Comparison of ENCODE assay signal across 1 cellular context in the genomic region with DNA sequence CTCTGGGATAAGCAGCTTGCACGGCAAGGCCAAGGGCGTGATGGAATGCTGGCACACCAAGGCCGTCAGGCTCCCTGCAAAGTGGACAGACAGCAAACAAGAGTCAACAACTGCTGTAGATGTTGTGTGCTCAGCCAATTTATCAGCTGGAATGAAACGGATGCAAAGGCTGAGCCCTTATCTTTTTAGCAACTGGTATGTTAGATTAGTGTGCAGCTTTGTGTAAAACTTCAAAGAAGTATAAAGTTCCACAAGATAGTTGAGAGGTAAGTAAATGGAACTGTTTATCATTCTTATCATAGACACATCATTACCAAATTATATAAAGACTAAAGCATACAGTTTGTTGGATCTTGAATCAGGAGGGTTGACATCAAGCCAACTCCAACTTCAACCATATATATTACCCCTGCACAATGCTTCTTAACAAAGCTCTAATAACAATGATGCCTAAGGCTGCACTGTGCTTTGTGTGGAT.
A peak's percentile ranks its signal among the peaks of the same experiment; 100 is the strongest.
TF ChIP-seq lines count a peak whose summit lies in the region.

No MANE protein-coding gene starts in this region.

TF ChIP-seq in HepG2, 621 proteins besides CTCF, POLR2A, EP300 and RAD21 (continued from another document and continues in another):
- no peak for TF ChIP-seq CC2D1A (CRISPR knock-in tag; IDR thresholded peaks at IDR 0.05)
- no peak for TF ChIP-seq GLI4 (CRISPR knock-in tag; IDR thresholded peaks at IDR 0.05; ENCODE audit: borderline replicate concordance)
- TF ChIP-seq ZNF432 (CRISPR knock-in tag; IDR thresholded peaks at IDR 0.05; ENCODE audit: borderline replicate concordance) = no peak
- peak; percentile 87 for TF ChIP-seq SIX1 (CRISPR knock-in tag; IDR thresholded peaks at IDR 0.05; ENCODE audit: borderline replicate concordance)
- TF ChIP-seq ZNF530 (CRISPR knock-in tag; IDR thresholded peaks at IDR 0.05; ENCODE audit: low read depth) = no peak
- no peak for TF ChIP-seq ZNF737 (CRISPR knock-in tag; IDR thresholded peaks at IDR 0.05; ENCODE audit: borderline replicate concordance)
- peak; percentile 97 for TF ChIP-seq HMG20B (CRISPR knock-in tag; conservative IDR thresholded peaks at IDR 0.05)
- TF ChIP-seq SOX6 (IDR thresholded peaks at IDR 0.05) = no peak
- TF ChIP-seq SOX6 (CRISPR knock-in tag; IDR thresholded peaks at IDR 0.05) = peak; percentile 95
- no peak for TF ChIP-seq CSRNP2 (CRISPR knock-in tag; conservative IDR thresholded peaks at IDR 0.05; ENCODE audit: low read depth)
- TF ChIP-seq CENPT (CRISPR knock-in tag; IDR thresholded peaks at IDR 0.05; ENCODE audit: low read depth) = no peak
- TF ChIP-seq BHLHE40 (IDR thresholded peaks at IDR 0.05; ENCODE audit: low read length) = no peak
- TF ChIP-seq IRF9 (CRISPR knock-in tag; IDR thresholded peaks at IDR 0.05; ENCODE audit: borderline replicate concordance) = no peak
- TF ChIP-seq PHB2 (IDR thresholded peaks at IDR 0.05; ENCODE audit: partially characterized antibody) = no peak
- no peak for TF ChIP-seq REXO4 (CRISPR knock-in tag; IDR thresholded peaks at IDR 0.05; ENCODE audit: borderline replicate concordance)
- no peak for TF ChIP-seq TP53 (CRISPR knock-in tag; conservative IDR thresholded peaks at IDR 0.05)
- TF ChIP-seq KLF15 (CRISPR knock-in tag; IDR thresholded peaks at IDR 0.05; ENCODE audit: borderline replicate concordance) = peak; percentile 49; the same call in 1 of the 2 replicates
- TF ChIP-seq, protein P1, sequence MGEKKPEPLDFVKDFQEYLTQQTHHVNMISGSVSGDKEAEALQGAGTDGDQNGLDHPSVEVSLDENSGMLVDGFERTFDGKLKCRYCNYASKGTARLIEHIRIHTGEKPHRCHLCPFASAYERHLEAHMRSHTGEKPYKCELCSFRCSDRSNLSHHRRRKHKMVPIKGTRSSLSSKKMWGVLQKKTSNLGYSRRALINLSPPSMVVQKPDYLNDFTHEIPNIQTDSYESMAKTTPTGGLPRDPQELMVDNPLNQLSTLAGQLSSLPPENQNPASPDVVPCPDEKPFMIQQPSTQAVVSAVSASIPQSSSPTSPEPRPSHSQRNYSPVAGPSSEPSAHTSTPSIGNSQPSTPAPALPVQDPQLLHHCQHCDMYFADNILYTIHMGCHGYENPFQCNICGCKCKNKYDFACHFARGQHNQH (CRISPR knock-in tag; IDR thresholded peaks at IDR 0.05) = 0 out of 2 replicates have a peak, but pooled peaks have one; percentile 55
- TF ChIP-seq ZNF652 (CRISPR knock-in tag; IDR thresholded peaks at IDR 0.05; ENCODE audit: borderline replicate concordance, low read depth) = 0 out of 2 replicates have a peak, but pooled peaks have one; percentile 4
- no peak for TF ChIP-seq ZNF660 (CRISPR knock-in tag; IDR thresholded peaks at IDR 0.05; ENCODE audit: borderline replicate concordance, low read depth)
- peak; percentile 80 for TF ChIP-seq RXRA (CRISPR knock-in tag; IDR thresholded peaks at IDR 0.05)
- no peak for TF ChIP-seq ADNP (CRISPR knock-in tag; IDR thresholded peaks at IDR 0.05)
- TF ChIP-seq HOXA3 (CRISPR knock-in tag; IDR thresholded peaks at IDR 0.05) = peak; percentile 68
- peak; percentile 93 for TF ChIP-seq BCL6 (CRISPR knock-in tag; IDR thresholded peaks at IDR 0.05)
- TF ChIP-seq SP1 (IDR thresholded peaks at IDR 0.05) = no peak
- no peak for TF ChIP-seq SP1 (CRISPR knock-in tag; IDR thresholded peaks at IDR 0.05)
- no peak for TF ChIP-seq KDM3A (CRISPR knock-in tag; IDR thresholded peaks at IDR 0.05; ENCODE audit: low read depth)
- TF ChIP-seq, protein P2, sequence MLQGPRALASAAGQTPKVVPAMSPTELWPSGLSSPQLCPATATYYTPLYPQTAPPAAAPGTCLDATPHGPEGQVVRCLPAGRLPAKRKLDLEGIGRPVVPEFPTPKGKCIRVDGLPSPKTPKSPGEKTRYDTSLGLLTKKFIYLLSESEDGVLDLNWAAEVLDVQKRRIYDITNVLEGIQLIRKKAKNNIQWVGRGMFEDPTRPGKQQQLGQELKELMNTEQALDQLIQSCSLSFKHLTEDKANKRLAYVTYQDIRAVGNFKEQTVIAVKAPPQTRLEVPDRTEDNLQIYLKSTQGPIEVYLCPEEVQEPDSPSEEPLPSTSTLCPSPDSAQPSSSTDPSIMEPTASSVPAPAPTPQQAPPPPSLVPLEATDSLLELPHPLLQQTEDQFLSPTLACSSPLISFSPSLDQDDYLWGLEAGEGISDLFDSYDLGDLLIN (CRISPR knock-in tag; IDR thresholded peaks at IDR 0.05; ENCODE audit: borderline replicate concordance) = no peak
- TF ChIP-seq NFAT5 (CRISPR knock-in tag; IDR thresholded peaks at IDR 0.05) = no peak
- no peak; the same call in 1 of the 2 replicates for TF ChIP-seq ZFP90 (CRISPR knock-in tag; IDR thresholded peaks at IDR 0.05; ENCODE audit: borderline replicate concordance)
- no peak for TF ChIP-seq ZNF382 (CRISPR knock-in tag; IDR thresholded peaks at IDR 0.05; ENCODE audit: borderline replicate concordance)
- peak; percentile 92 for TF ChIP-seq MIXL1 (CRISPR knock-in tag; IDR thresholded peaks at IDR 0.05)
- TF ChIP-seq ZNF335 (CRISPR knock-in tag; IDR thresholded peaks at IDR 0.05) = no peak
- TF ChIP-seq ZMYM2 (CRISPR knock-in tag; IDR thresholded peaks at IDR 0.05) = no peak
- TF ChIP-seq SALL1 (CRISPR knock-in tag; IDR thresholded peaks at IDR 0.05) = peak; percentile 92
- peak; percentile 78; the same call in 1 of the 2 replicates for TF ChIP-seq THRA (CRISPR knock-in tag; IDR thresholded peaks at IDR 0.05; ENCODE audit: borderline replicate concordance)
- TF ChIP-seq MXI1 (IDR thresholded peaks at IDR 0.05; ENCODE audit: borderline replicate concordance, low read depth, low read length) = no peak
- no peak for TF ChIP-seq ZNF124 (CRISPR knock-in tag; IDR thresholded peaks at IDR 0.05)
- TF ChIP-seq ATF7-NPFF (CRISPR knock-in tag; IDR thresholded peaks at IDR 0.05; ENCODE audit: low read depth) = peak; percentile 75
- no peak for TF ChIP-seq ZNF496 (CRISPR knock-in tag; IDR thresholded peaks at IDR 0.05; ENCODE audit: insufficient replicate concordance)
- no peak for TF ChIP-seq ZBTB40 (IDR thresholded peaks at IDR 0.05)
- TF ChIP-seq ZBTB40 (CRISPR knock-in tag; IDR thresholded peaks at IDR 0.05) = no peak
